Comparison of ENCODE assay signal across 23 cellular contexts in genomic region chr15:68465861-68466560, GRCh38.
"Had no signal": no experiment of that assay in that cellular context is flagged by ENCODE, and none has a peak within 500 bp of the region (broad histone marks: within the 10 kb centered on the region; RNA-seq: fewer than 3 reads in every experiment).

No MANE protein-coding gene starts in this region.

- H3K9me3 ChIP-seq: ascending aorta, lower lobe of right lung, tibial artery, vagina had no signal

- H3K4me1 Mint-ChIP-seq: activated CD4-positive, alpha-beta T cell treated with anti-CD3 and anti-CD28 coated beads for 36 hours; central memory CD8-positive, alpha-beta T cell had no signal

- ATAC-seq: activated CD4-positive, alpha-beta T cell treated with anti-CD3 and anti-CD28 coated beads for 36 hours; activated CD8-positive, alpha-beta memory T cell treated with anti-CD3 and anti-CD28 coated beads, Interleukin-2, amount 10 ng/mL, durations not matched to agents 7 days and 5 days; esophagus mucosa; left colon; lower lobe of right lung; natural killer cell treated with Interleukin-12 subunit alpha and Interleukin-12 subunit beta and Interleukin-15 and Interleukin-18, amount 100 ng/mL, for 72 hours; stimulated activated naive CD8-positive, alpha-beta T cell treated with anti-CD3 and anti-CD28 coated beads, Interleukin-15, Interleukin-2, amounts not matched to agents 100 U/mL and 50 U/mL, for 24 hours had no signal

- H3K4me2 ChIP-seq: hepatocyte had no signal

- H3K27ac ChIP-seq: hepatocyte, lower lobe of right lung, vagina had no signal

- H3K9me3 Mint-ChIP-seq: activated CD4-positive, alpha-beta memory T cell treated with anti-CD3 and anti-CD28 coated beads, Interleukin-2, amount 10 ng/mL, durations not matched to agents 7 days and 5 days; activated naive CD4-positive, alpha-beta T cell treated with anti-CD3 and anti-CD28 coated beads for 36 hours; central memory CD8-positive, alpha-beta T cell; natural killer cell treated with Interleukin-12 subunit alpha and Interleukin-12 subunit beta and Interleukin-15 and Interleukin-18, amount 100 ng/mL, for 72 hours had no signal

- H3K36me3 Mint-ChIP-seq: activated CD8-positive, alpha-beta memory T cell treated with anti-CD3 and anti-CD28 coated beads, Interleukin-2, amount 10 ng/mL, durations not matched to agents 7 days and 5 days; natural killer cell treated with Interleukin-12 subunit alpha and Interleukin-12 subunit beta and Interleukin-15 and Interleukin-18, amount 100 ng/mL, for 72 hours had no signal

- H3K27me3 ChIP-seq: ascending aorta, hepatocyte, tibial artery, vagina had no signal

- DNase-seq: activated CD4-positive, alpha-beta memory T cell treated with anti-CD3 and anti-CD28 coated beads, Interleukin-2, amount 10 ng/mL, durations not matched to agents 7 days and 5 days; activated CD4-positive, alpha-beta T cell treated with anti-CD3 and anti-CD28 coated beads for 36 hours; activated CD8-positive, alpha-beta memory T cell treated with anti-CD3 and anti-CD28 coated beads, Interleukin-2, amount 10 ng/mL, durations not matched to agents 7 days and 5 days; activated naive CD4-positive, alpha-beta T cell treated with anti-CD3 and anti-CD28 coated beads for 36 hours; activated T-cell treated with anti-CD3 and anti-CD28 coated beads, Interleukin-2, amount 50 U/mL, for 1 hour; cortex of kidney; effector CD4-positive, alpha-beta T cell; foreskin fibroblast; left colon; lower lobe of right lung; retina; stimulated activated CD4-positive, alpha-beta T cell treated with anti-CD3 and anti-CD28 coated beads, Interleukin-2, amount 100 ng/mL, for 24 hours; stimulated activated naive CD8-positive, alpha-beta T cell treated with anti-CD3 and anti-CD28 coated beads, Interleukin-15, Interleukin-2, amounts not matched to agents 100 U/mL and 50 U/mL, for 24 hours; substantia nigra; SW 1271; T-helper 2 cell; tibial artery had no signal

- H2AFZ ChIP-seq: hepatocyte had no signal

- H3K4me3 Mint-ChIP-seq: activated CD4-positive, alpha-beta memory T cell treated with anti-CD3 and anti-CD28 coated beads, Interleukin-2, amount 10 ng/mL, durations not matched to agents 7 days and 5 days; activated CD4-positive, alpha-beta T cell treated with anti-CD3 and anti-CD28 coated beads for 36 hours; activated CD8-positive, alpha-beta memory T cell treated with anti-CD3 and anti-CD28 coated beads, Interleukin-2, amount 10 ng/mL, durations not matched to agents 7 days and 5 days; activated naive CD4-positive, alpha-beta T cell treated with anti-CD3 and anti-CD28 coated beads for 36 hours; central memory CD8-positive, alpha-beta T cell; natural killer cell treated with Interleukin-12 subunit alpha and Interleukin-12 subunit beta and Interleukin-15 and Interleukin-18, amount 100 ng/mL, for 72 hours had no signal

- H3K27ac Mint-ChIP-seq: activated CD4-positive, alpha-beta memory T cell treated with anti-CD3 and anti-CD28 coated beads, Interleukin-2, amount 10 ng/mL, durations not matched to agents 7 days and 5 days; activated CD4-positive, alpha-beta T cell treated with anti-CD3 and anti-CD28 coated beads for 36 hours; activated CD8-positive, alpha-beta memory T cell treated with anti-CD3 and anti-CD28 coated beads, Interleukin-2, amount 10 ng/mL, durations not matched to agents 7 days and 5 days; activated naive CD4-positive, alpha-beta T cell treated with anti-CD3 and anti-CD28 coated beads for 36 hours; natural killer cell treated with Interleukin-12 subunit alpha and Interleukin-12 subunit beta and Interleukin-15 and Interleukin-18, amount 100 ng/mL, for 72 hours had no signal

- H3K36me3 ChIP-seq: ascending aorta, lower lobe of right lung, tibial artery, vagina had no signal

- H3K4me1 ChIP-seq: vagina had no signal

- H3K79me2 ChIP-seq: hepatocyte had no signal

- H3K4me3 ChIP-seq: ascending aorta, hepatocyte, lower lobe of right lung, tibial artery, vagina had no signal
